Comparison of ENCODE assay signal across 27 cellular contexts in genomic region chr4:39324897-39325613, GRCh38. TPM values are rescaled to one million over a fixed set of nuclear protein-coding genes. Genes with fewer than 3 reads are reported as not detected.
DNase-seq lines count a peak whose midpoint lies in the region; ATAC-seq and TF ChIP-seq lines count a peak whose summit lies in the region.
"Had no signal": no experiment of that assay in that cellular context is flagged by ENCODE, and none has a peak within 500 bp of the region (broad histone marks: within the 10 kb centered on the region; RNA-seq: fewer than 3 reads in every experiment).

No MANE protein-coding gene starts in this region.

- no peaks in the 10 kb centered on the region for H3K9me3 Mint-ChIP-seq in stimulated activated naive CD8-positive, alpha-beta T cell treated with anti-CD3 and anti-CD28 coated beads, Interleukin-15, Interleukin-2, amounts not matched to agents 100 ng/mL and 50 ng/mL, for 24 hours
- H3K9me3 Mint-ChIP-seq: activated T-cell treated with anti-CD3 and anti-CD28 coated beads, Interleukin-2, amount 50 U/mL, for 4 hours had no signal

- H3K4me1 Mint-ChIP-seq in stimulated activated naive CD8-positive, alpha-beta T cell treated with anti-CD3 and anti-CD28 coated beads, Interleukin-15, Interleukin-2, amounts not matched to agents 100 ng/mL and 50 ng/mL, for 24 hours (ENCODE audit: low read depth): no peaks in the 10 kb centered on the region

- no peak overlapping the region for H3K9ac ChIP-seq in liver (ENCODE audit: low read depth in 1 of 2, low read length in 2 of 2)
- H3K9ac ChIP-seq: KMS-11 had no signal

- no peaks in the 10 kb centered on the region for H3K27me3 Mint-ChIP-seq in stimulated activated naive CD8-positive, alpha-beta T cell treated with anti-CD3 and anti-CD28 coated beads, Interleukin-15, Interleukin-2, amounts not matched to agents 100 ng/mL and 50 ng/mL, for 24 hours

- intact Hi-C loops in uterus (cut with DNase I; ENCODE audit: low total_unique reads): no loop called here

- H3K36me3 Mint-ChIP-seq in stimulated activated naive CD8-positive, alpha-beta T cell treated with anti-CD3 and anti-CD28 coated beads, Interleukin-15, Interleukin-2, amounts not matched to agents 100 ng/mL and 50 ng/mL, for 24 hours (ENCODE audit: low read depth): peaks cover 69% of the 10 kb centered on the region

- H3K4me3 ChIP-seq in liver (ENCODE audit: low read depth in 1 of 3, low read length in 3 of 3): no peak overlapping the region
- H3K4me3 ChIP-seq in uterus: no peak overlapping the region
- H3K4me3 ChIP-seq: gastrocnemius medialis, HAP-1, right atrium auricular region, upper lobe of right lung had no signal

- peak overlapping the region; percentile 38 for H3K27ac Mint-ChIP-seq in stimulated activated naive CD8-positive, alpha-beta T cell treated with anti-CD3 and anti-CD28 coated beads, Interleukin-15, Interleukin-2, amounts not matched to agents 100 ng/mL and 50 ng/mL, for 24 hours

- TF ChIP-seq POLR2A in uterus (IDR thresholded peaks at IDR 0.05): no peak

- H3K9me3 ChIP-seq in liver (ENCODE audit: control insufficient read depth in 4 of 4, low read length in 3 of 4) (no peaks in the 10 kb centered on the region), uterus (no peaks in the 10 kb centered on the region)
- H3K9me3 ChIP-seq: gastrocnemius medialis, HAP-1, right atrium auricular region, upper lobe of right lung had no signal

- no peak for ATAC-seq in stimulated activated naive CD8-positive, alpha-beta T cell treated with anti-CD3 and anti-CD28 coated beads, Interleukin-15, Interleukin-2, amounts not matched to agents 100 U/mL and 50 U/mL, for 24 hours
- ATAC-seq in HG02870 (IDR thresholded peaks at IDR 0.05; ENCODE audit: unreplicated experiment) (no peak), GM19467 (IDR thresholded peaks at IDR 0.05; ENCODE audit: unreplicated experiment) (no peak)
- ATAC-seq: activated T-cell treated with anti-CD3 and anti-CD28 coated beads, Interleukin-2, amount 50 U/mL, for 4 hours; esophagus mucosa; gastrocnemius medialis; SK-N-SH treated with all-trans-retinoic acid at 6 μM for 48 hours; upper lobe of right lung had no signal

- peak; percentile 39 to 51 for TF ChIP-seq RAD21 in liver (IDR thresholded peaks at IDR 0.05)

- H3K27ac ChIP-seq in cingulate gyrus (ENCODE audit: low read depth, low read length) (peak overlapping the region; percentile 96), liver (ENCODE audit: low read depth in 1 of 2, low read length in 2 of 2) (peak overlapping the region; percentile 72 to 89), uterus (peak overlapping the region; percentile 26 to 38)
- H3K27ac ChIP-seq: gastrocnemius medialis, KMS-11, right atrium auricular region, RWPE1, upper lobe of right lung had no signal

- H3K27me3 ChIP-seq in liver (ENCODE audit: control insufficient read depth in 4 of 4, insufficient read depth in 4 of 4, low read length in 3 of 4): no peaks in the 10 kb centered on the region
- H3K27me3 ChIP-seq in uterus: no peaks in the 10 kb centered on the region
- H3K27me3 ChIP-seq: gastrocnemius medialis, right atrium auricular region, upper lobe of right lung had no signal

- H3K36me3 ChIP-seq in liver (ENCODE audit: control insufficient read depth in 4 of 4, insufficient read depth in 3 of 4, low read depth in 1 of 4, low read length in 3 of 4) (peaks cover 0 to 6% (median 2%) of the 10 kb centered on the region in 4 donors), uterus (no peaks in the 10 kb centered on the region)

- whole genome bisulfite sequencing in liver: 59% methylated on average over 4 of the region's 4 CpGs

- H3K4me3 Mint-ChIP-seq in stimulated activated naive CD8-positive, alpha-beta T cell treated with anti-CD3 and anti-CD28 coated beads, Interleukin-15, Interleukin-2, amounts not matched to agents 100 ng/mL and 50 ng/mL, for 24 hours: no peak overlapping the region
- H3K4me3 Mint-ChIP-seq: activated T-cell treated with anti-CD3 and anti-CD28 coated beads, Interleukin-2, amount 50 U/mL, for 4 hours had no signal

- DNase-seq in stimulated activated naive CD8-positive, alpha-beta T cell treated with anti-CD3 and anti-CD28 coated beads, Interleukin-15, Interleukin-2, amounts not matched to agents 100 U/mL and 50 U/mL, for 24 hours: no peak
- DNase-seq in uterus (no peak), SHP77 treated with DMSO at 0.1 percent for 48 hours (lab: John Stamatoyannopoulos, UW) (no peak)
- DNase-seq: activated CD4-positive, CD25-positive, alpha-beta regulatory T cell; activated naive CD4-positive, alpha-beta T cell treated with anti-CD3 and anti-CD28 coated beads, Interleukin-2, amount 50 U/mL, for 16 hours; activated T-cell treated with anti-CD3 and anti-CD28 coated beads, Interleukin-2, amount 50 U/mL, for 4 hours; C1 segment of cervical spinal cord; gastrocnemius medialis; kidney; MV-4-11; NCI-H1694; NCI-H2171 treated with DMSO at 0.1 percent for 48 hours; NCI-H526 treated with DMSO at 0.1 percent for 48 hours; nucleus accumbens; T1000; upper lobe of right lung had no signal

- TF ChIP-seq CTCF in liver (IDR thresholded peaks at IDR 0.05; ENCODE audit: low read depth, low read length, missing input control): no peak
- TF ChIP-seq CTCF in uterus (IDR thresholded peaks at IDR 0.05): no peak

- H3K4me1 ChIP-seq in liver (ENCODE audit: control insufficient read depth in 4 of 4, insufficient read depth in 4 of 4, low read length in 3 of 4) (peaks cover 11 to 17% (median 13%) of the 10 kb centered on the region in 4 donors), uterus (no peaks in the 10 kb centered on the region)
- H3K4me1 ChIP-seq: gastrocnemius medialis, right atrium auricular region, upper lobe of right lung had no signal

TF ChIP-seq in liver, 16 proteins besides CTCF, POLR2A, EP300 and RAD21:
- peak; percentile 67 for TF ChIP-seq FOXA2 (IDR thresholded peaks at IDR 0.05)
- TF ChIP-seq, protein P1, sequence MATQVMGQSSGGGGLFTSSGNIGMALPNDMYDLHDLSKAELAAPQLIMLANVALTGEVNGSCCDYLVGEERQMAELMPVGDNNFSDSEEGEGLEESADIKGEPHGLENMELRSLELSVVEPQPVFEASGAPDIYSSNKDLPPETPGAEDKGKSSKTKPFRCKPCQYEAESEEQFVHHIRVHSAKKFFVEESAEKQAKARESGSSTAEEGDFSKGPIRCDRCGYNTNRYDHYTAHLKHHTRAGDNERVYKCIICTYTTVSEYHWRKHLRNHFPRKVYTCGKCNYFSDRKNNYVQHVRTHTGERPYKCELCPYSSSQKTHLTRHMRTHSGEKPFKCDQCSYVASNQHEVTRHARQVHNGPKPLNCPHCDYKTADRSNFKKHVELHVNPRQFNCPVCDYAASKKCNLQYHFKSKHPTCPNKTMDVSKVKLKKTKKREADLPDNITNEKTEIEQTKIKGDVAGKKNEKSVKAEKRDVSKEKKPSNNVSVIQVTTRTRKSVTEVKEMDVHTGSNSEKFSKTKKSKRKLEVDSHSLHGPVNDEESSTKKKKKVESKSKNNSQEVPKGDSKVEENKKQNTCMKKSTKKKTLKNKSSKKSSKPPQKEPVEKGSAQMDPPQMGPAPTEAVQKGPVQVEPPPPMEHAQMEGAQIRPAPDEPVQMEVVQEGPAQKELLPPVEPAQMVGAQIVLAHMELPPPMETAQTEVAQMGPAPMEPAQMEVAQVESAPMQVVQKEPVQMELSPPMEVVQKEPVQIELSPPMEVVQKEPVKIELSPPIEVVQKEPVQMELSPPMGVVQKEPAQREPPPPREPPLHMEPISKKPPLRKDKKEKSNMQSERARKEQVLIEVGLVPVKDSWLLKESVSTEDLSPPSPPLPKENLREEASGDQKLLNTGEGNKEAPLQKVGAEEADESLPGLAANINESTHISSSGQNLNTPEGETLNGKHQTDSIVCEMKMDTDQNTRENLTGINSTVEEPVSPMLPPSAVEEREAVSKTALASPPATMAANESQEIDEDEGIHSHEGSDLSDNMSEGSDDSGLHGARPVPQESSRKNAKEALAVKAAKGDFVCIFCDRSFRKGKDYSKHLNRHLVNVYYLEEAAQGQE (IDR thresholded peaks at IDR 0.05): peak; percentile 84
- peak; percentile 76 for TF ChIP-seq YY1 (IDR thresholded peaks at IDR 0.05)
- peak; percentile 93 to 95 for TF ChIP-seq JUND (IDR thresholded peaks at IDR 0.05)
- TF ChIP-seq HNF4G (IDR thresholded peaks at IDR 0.05): no peak
- TF ChIP-seq MAX (IDR thresholded peaks at IDR 0.05): peak; percentile 56
- TF ChIP-seq TAF1 (conservative IDR thresholded peaks at IDR 0.05): no peak
- TF ChIP-seq FOXA1 (IDR thresholded peaks at IDR 0.05): no peak
- peak; percentile 30 for TF ChIP-seq NR2F2 (IDR thresholded peaks at IDR 0.05)
- no peak for TF ChIP-seq GABPA (IDR thresholded peaks at IDR 0.05 in 1 of 2, conservative IDR thresholded peaks at IDR 0.05 in 1 of 2)
- TF ChIP-seq, protein P2, sequence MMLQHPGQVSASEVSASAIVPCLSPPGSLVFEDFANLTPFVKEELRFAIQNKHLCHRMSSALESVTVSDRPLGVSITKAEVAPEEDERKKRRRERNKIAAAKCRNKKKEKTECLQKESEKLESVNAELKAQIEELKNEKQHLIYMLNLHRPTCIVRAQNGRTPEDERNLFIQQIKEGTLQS (IDR thresholded peaks at IDR 0.05): peak; percentile 28
- TF ChIP-seq SP1 (IDR thresholded peaks at IDR 0.05): peak; percentile 57
- TF ChIP-seq RXRA (IDR thresholded peaks at IDR 0.05): peak; percentile 65 to 82
- TF ChIP-seq EGR1 (IDR thresholded peaks at IDR 0.05; ENCODE audit: low read depth in 2 of 2): no peak
- peak; percentile 65 to 68 for TF ChIP-seq HNF4A (conservative IDR thresholded peaks at IDR 0.05)
- no peak for TF ChIP-seq ZBTB33 (IDR thresholded peaks at IDR 0.05)

RNA-seq across cellular contexts. Expression of gene RFC1, which starts 41.1 kb away (rescaled TPM):
- total RNA-seq in liver: 10 to 100 TPM; 37.6 to 45.2 TPM
- polyA plus RNA-seq in liver: 10 to 100 TPM; 13.3 to 24.0 TPM
- total RNA-seq in uterus: 100 to 1,000 TPM in 1 of 4 donors, 10 to 100 TPM in 3; 54.7 to 166 (median 77.6) TPM

Comparison
In these comparisons a context has a peak if more than half of its experiments do, and no peak if none do; other contexts are left out.
1. H3K27ac ChIP-seq: peak in every context shown above with its lines; median percentile 96 in cingulate gyrus; 80 in liver; 32 in uterus.